ENCODE assay signal across 27 cellular contexts in the genomic region with DNA sequence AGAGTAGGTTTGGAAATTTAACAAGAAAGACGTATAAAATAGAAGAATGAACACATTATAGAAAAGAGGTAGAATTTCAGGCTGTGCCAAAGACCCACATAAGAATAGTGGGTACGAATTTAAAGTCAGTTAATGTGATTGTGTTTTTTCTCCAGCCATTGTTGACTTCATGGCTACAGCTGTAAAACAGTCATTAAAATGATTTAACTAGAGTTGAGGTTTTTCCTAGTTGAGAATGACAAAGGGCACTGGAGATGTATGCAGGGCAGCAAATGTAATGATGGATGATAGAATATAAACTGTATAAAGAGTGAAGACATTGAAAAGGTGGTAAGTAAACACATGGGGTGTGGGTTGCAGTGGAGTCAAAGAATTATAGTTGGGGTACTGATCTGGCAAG.
"Had no signal": no experiment of that assay in that cellular context is flagged by ENCODE, and none has a peak within 500 bp of the region (broad histone marks: within the 10 kb centered on the region; RNA-seq: fewer than 3 reads in every experiment).

No MANE protein-coding gene starts in this region.

- H3K27me3 ChIP-seq: ovary, right lobe of liver, sigmoid colon, stomach, thyroid gland, tibial nerve, upper lobe of right lung had no signal

- H3K4me3 Mint-ChIP-seq: naive thymus-derived CD4-positive, alpha-beta T cell; natural killer cell; nephron; stimulated activated effector memory CD8-positive, alpha-beta T cell treated with anti-CD3 and anti-CD28 coated beads, Interleukin-12 subunit alpha, Interleukin-12 subunit beta, amount 100 ng/mL, for 72 hours; stimulated activated naive B cell treated with anti-CD40 and anti-IgM and Interleukin-4, amounts not matched to agents 10 μg/mL and 1 μg/mL and 100 μg/mL, for 72 hours; stimulated activated naive CD8-positive, alpha-beta T cell treated with anti-CD3 and anti-CD28 coated beads, Interleukin-15, Interleukin-2, amounts not matched to agents 100 ng/mL and 50 ng/mL, for 24 hours had no signal

- ATAC-seq: naive thymus-derived CD4-positive, alpha-beta T cell; natural killer cell; psoas muscle; right cardiac atrium; right lobe of liver; stimulated activated effector memory CD8-positive, alpha-beta T cell treated with anti-CD3 and anti-CD28 coated beads, Interleukin-12 subunit alpha, Interleukin-12 subunit beta, amount 100 ng/mL, for 72 hours; stimulated activated naive B cell treated with anti-CD40 and anti-IgM and Interleukin-4, amounts not matched to agents 10 μg/mL and 1 μg/mL and 100 μg/mL, for 72 hours; upper lobe of right lung had no signal

- H3K36me3 ChIP-seq: ovary, right lobe of liver, sigmoid colon, stomach, thoracic aorta, thyroid gland, tibial nerve, upper lobe of right lung, uterus had no signal

- H3K4me1 Mint-ChIP-seq: naive thymus-derived CD4-positive, alpha-beta T cell; natural killer cell; nephron; stimulated activated effector memory CD8-positive, alpha-beta T cell treated with anti-CD3 and anti-CD28 coated beads, Interleukin-12 subunit alpha, Interleukin-12 subunit beta, amount 100 ng/mL, for 72 hours; stimulated activated naive B cell treated with anti-CD40 and anti-IgM and Interleukin-4, amounts not matched to agents 10 μg/mL and 1 μg/mL and 100 μg/mL, for 72 hours had no signal

- H3K4me1 ChIP-seq: parathyroid adenoma, psoas muscle, right lobe of liver, sigmoid colon, stomach, tibial nerve, upper lobe of right lung, uterus had no signal

- H3K79me2 ChIP-seq: parathyroid adenoma had no signal

- H3K9me3 Mint-ChIP-seq: naive thymus-derived CD4-positive, alpha-beta T cell; natural killer cell; nephron; stimulated activated effector memory CD8-positive, alpha-beta T cell treated with anti-CD3 and anti-CD28 coated beads, Interleukin-12 subunit alpha, Interleukin-12 subunit beta, amount 100 ng/mL, for 72 hours; stimulated activated naive B cell treated with anti-CD40 and anti-IgM and Interleukin-4, amounts not matched to agents 10 μg/mL and 1 μg/mL and 100 μg/mL, for 72 hours; stimulated activated naive CD8-positive, alpha-beta T cell treated with anti-CD3 and anti-CD28 coated beads, Interleukin-15, Interleukin-2, amounts not matched to agents 100 ng/mL and 50 ng/mL, for 24 hours had no signal

- H3K36me3 Mint-ChIP-seq: naive thymus-derived CD4-positive, alpha-beta T cell; natural killer cell; stimulated activated effector memory CD8-positive, alpha-beta T cell treated with anti-CD3 and anti-CD28 coated beads, Interleukin-12 subunit alpha, Interleukin-12 subunit beta, amount 100 ng/mL, for 72 hours; stimulated activated naive B cell treated with anti-CD40 and anti-IgM and Interleukin-4, amounts not matched to agents 10 μg/mL and 1 μg/mL and 100 μg/mL, for 72 hours had no signal

- H3K4me3 ChIP-seq: ovary, psoas muscle, right lobe of liver, sigmoid colon, stomach, thoracic aorta, thyroid gland, tibial nerve, upper lobe of right lung, uterus had no signal

- H2AFZ ChIP-seq: parathyroid adenoma had no signal

- DNase-seq: naive thymus-derived CD4-positive, alpha-beta T cell; natural killer cell; occipital lobe; ovary; posterior cingulate gyrus; psoas muscle; right cardiac atrium; right lobe of liver; sigmoid colon; small intestine; stimulated activated CD4-positive, alpha-beta T cell treated with anti-CD3 and anti-CD28 coated beads, Interleukin-15, amount 100 ng/mL, for 24 hours; stimulated activated CD4-positive, alpha-beta T cell treated with anti-CD3 and anti-CD28 coated beads, Interleukin-2, amount 100 ng/mL, for 24 hours; stimulated activated CD4-positive, alpha-beta T cell treated with anti-CD3 and anti-CD28 coated beads, Interleukin-2, amount 100 ng/mL, for 48 hours; stimulated activated CD4-positive, alpha-beta T cell treated with anti-CD3 and anti-CD28 coated beads, Interleukin-4, amount 100 ng/mL, for 24 hours; stimulated activated naive B cell treated with anti-CD40 and anti-IgM and Interleukin-4, amounts not matched to agents 10 μg/mL and 1 μg/mL and 100 μg/mL, for 72 hours; stimulated activated naive CD4-positive, alpha-beta T cell treated with Interleukin-2 at 50 U/mL for 16 hours; stomach; thyroid gland; upper lobe of right lung; uterus had no signal

- H3K9me3 ChIP-seq: ovary, psoas muscle, right lobe of liver, sigmoid colon, stomach, thoracic aorta, thyroid gland, tibial nerve, upper lobe of right lung, uterus had no signal

- H3K27ac ChIP-seq: ovary, parathyroid adenoma, psoas muscle, right lobe of liver, sigmoid colon, stomach, thoracic aorta, thyroid gland, tibial nerve, upper lobe of right lung, uterus had no signal

- H3K27ac Mint-ChIP-seq: naive thymus-derived CD4-positive, alpha-beta T cell; natural killer cell; nephron; progenitor cell of endocrine pancreas; stimulated activated effector memory CD8-positive, alpha-beta T cell treated with anti-CD3 and anti-CD28 coated beads, Interleukin-12 subunit alpha, Interleukin-12 subunit beta, amount 100 ng/mL, for 72 hours; stimulated activated naive B cell treated with anti-CD40 and anti-IgM and Interleukin-4, amounts not matched to agents 10 μg/mL and 1 μg/mL and 100 μg/mL, for 72 hours; stimulated activated naive CD8-positive, alpha-beta T cell treated with anti-CD3 and anti-CD28 coated beads, Interleukin-15, Interleukin-2, amounts not matched to agents 100 ng/mL and 50 ng/mL, for 24 hours had no signal

- FAIRE-seq: small intestine had no signal

- H3K9ac ChIP-seq: parathyroid adenoma had no signal

- H3K27me3 Mint-ChIP-seq: progenitor cell of endocrine pancreas; stimulated activated naive CD8-positive, alpha-beta T cell treated with anti-CD3 and anti-CD28 coated beads, Interleukin-15, Interleukin-2, amounts not matched to agents 100 ng/mL and 50 ng/mL, for 24 hours had no signal
